8 cellular contexts compared by ENCODE assay signal in the genomic region with DNA sequence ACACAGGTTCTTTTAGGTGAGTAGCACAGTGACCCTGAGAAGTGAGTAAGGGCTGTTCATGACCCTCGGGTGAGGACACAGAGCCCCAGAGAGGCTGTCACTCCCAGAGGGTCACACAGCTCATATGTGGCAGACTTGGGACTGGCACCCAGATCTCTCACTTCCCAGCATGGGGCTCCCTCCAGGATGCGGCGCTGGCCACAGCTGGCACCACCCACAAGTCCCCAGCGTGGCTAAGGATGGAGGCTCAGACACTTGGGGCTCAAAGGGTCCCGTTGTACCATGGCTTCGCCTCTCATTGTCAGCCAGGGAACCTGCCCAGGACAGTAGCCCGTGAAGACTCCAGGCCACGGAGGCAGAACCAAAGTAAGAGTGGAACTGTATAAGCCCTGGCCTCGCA. TPM values are rescaled to one million over a fixed set of nuclear protein-coding genes. Genes with fewer than 3 reads are reported as not detected.
"Had no signal": no experiment of that assay in that cellular context is flagged by ENCODE, and none has a peak within 500 bp of the region (broad histone marks: within the 10 kb centered on the region; RNA-seq: fewer than 3 reads in every experiment).

No MANE protein-coding gene starts in this region.

- H3K4me3 Mint-ChIP-seq: GM23338, H9 had no signal

- H3K9me3 Mint-ChIP-seq: GM23338, H9 had no signal

- H3K4me3 ChIP-seq: GM23338 had no signal

- H3K27ac Mint-ChIP-seq: GM23338, H9 had no signal

- FAIRE-seq: H1, H54, HTR-8/SVneo had no signal

- DNase-seq: H9, HCEC 1CT, IMR-90 had no signal

- ATAC-seq: GM23338 had no signal

RNA-seq across cellular contexts. Expression of a gene that starts 6.0 kb away (rescaled TPM):
- total RNA-seq: HT-29 had no signal
